In the genomic region with DNA sequence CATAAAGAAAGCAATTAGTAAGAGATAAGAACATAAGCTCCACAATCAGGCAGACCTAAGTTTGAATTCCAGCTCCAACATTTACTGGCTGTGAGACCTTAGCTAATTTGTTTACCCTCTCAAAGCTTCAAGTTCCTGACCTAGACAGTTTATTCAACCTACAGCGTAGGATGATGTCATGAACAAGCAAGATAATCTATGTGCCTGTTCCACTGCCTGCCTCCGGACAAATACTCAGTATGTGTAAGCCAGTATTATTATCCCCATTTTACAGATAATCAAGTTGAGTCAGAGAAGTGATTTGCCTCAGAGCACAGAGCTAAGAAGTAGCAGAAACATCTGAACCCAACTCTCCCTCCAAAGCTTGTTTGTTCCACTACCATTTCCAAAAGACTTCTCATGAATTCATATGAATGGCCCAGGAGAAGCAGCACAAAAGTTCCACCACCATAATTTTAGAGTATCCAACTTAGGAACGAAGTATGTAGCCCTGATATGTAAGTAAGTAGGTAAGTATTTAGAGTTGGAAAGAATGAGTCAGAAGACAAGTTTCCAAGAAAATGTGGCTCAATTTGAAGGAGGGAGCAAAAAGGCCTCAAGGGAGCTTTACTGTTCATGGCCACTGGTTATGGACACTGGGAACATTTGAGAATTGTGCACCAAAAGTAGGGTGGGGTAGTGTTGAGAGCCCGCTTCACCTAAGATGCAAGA, we compare ENCODE assay signal across 2 cellular contexts.
TF ChIP-seq lines count a peak whose summit lies in the region.

No MANE protein-coding gene starts in this region.

TF ChIP-seq in SK-N-SH, 30 proteins besides CTCF, POLR2A, EP300 and RAD21 (continued from another document):
- TF ChIP-seq, protein P1, sequence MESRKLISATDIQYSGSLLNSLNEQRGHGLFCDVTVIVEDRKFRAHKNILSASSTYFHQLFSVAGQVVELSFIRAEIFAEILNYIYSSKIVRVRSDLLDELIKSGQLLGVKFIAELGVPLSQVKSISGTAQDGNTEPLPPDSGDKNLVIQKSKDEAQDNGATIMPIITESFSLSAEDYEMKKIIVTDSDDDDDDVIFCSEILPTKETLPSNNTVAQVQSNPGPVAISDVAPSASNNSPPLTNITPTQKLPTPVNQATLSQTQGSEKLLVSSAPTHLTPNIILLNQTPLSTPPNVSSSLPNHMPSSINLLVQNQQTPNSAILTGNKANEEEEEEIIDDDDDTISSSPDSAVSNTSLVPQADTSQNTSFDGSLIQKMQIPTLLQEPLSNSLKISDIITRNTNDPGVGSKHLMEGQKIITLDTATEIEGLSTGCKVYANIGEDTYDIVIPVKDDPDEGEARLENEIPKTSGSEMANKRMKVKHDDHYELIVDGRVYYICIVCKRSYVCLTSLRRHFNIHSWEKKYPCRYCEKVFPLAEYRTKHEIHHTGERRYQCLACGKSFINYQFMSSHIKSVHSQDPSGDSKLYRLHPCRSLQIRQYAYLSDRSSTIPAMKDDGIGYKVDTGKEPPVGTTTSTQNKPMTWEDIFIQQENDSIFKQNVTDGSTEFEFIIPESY (IDR thresholded peaks at IDR 0.05; ENCODE audit: borderline replicate concordance, low read depth) = no peak

TF ChIP-seq in SK-N-SH treated with all-trans-retinoic acid at 6 μM for 48 hours, 23 proteins besides CTCF, POLR2A, EP300 and RAD21 (continued from another document):
- TF ChIP-seq, protein P2, sequence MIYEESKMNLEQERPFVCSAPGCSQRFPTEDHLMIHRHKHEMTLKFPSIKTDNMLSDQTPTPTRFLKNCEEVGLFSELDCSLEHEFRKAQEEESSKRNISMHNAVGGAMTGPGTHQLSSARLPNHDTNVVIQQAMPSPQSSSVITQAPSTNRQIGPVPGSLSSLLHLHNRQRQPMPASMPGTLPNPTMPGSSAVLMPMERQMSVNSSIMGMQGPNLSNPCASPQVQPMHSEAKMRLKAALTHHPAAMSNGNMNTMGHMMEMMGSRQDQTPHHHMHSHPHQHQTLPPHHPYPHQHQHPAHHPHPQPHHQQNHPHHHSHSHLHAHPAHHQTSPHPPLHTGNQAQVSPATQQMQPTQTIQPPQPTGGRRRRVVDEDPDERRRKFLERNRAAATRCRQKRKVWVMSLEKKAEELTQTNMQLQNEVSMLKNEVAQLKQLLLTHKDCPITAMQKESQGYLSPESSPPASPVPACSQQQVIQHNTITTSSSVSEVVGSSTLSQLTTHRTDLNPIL (CRISPR knock-in tag; IDR thresholded peaks at IDR 0.05; ENCODE audit: low read depth) = no peak
- no peak for TF ChIP-seq OSR1 (CRISPR knock-in tag; IDR thresholded peaks at IDR 0.05)
- no peak for TF ChIP-seq CSDC2 (CRISPR knock-in tag; IDR thresholded peaks at IDR 0.05)
- TF ChIP-seq ARNTL (CRISPR knock-in tag; IDR thresholded peaks at IDR 0.05; ENCODE audit: borderline replicate concordance, low read depth) = no peak
- no peak for TF ChIP-seq BACH2 (CRISPR knock-in tag; IDR thresholded peaks at IDR 0.05; ENCODE audit: borderline replicate concordance)
- TF ChIP-seq RARB (CRISPR knock-in tag; IDR thresholded peaks at IDR 0.05) = no peak
- no peak for TF ChIP-seq TCF4 (CRISPR knock-in tag; IDR thresholded peaks at IDR 0.05; ENCODE audit: borderline replicate concordance)
- TF ChIP-seq ZFP3 (CRISPR knock-in tag; IDR thresholded peaks at IDR 0.05) = no peak
- TF ChIP-seq TOX (CRISPR knock-in tag; IDR thresholded peaks at IDR 0.05; ENCODE audit: borderline replicate concordance) = no peak
- TF ChIP-seq, protein P3, sequence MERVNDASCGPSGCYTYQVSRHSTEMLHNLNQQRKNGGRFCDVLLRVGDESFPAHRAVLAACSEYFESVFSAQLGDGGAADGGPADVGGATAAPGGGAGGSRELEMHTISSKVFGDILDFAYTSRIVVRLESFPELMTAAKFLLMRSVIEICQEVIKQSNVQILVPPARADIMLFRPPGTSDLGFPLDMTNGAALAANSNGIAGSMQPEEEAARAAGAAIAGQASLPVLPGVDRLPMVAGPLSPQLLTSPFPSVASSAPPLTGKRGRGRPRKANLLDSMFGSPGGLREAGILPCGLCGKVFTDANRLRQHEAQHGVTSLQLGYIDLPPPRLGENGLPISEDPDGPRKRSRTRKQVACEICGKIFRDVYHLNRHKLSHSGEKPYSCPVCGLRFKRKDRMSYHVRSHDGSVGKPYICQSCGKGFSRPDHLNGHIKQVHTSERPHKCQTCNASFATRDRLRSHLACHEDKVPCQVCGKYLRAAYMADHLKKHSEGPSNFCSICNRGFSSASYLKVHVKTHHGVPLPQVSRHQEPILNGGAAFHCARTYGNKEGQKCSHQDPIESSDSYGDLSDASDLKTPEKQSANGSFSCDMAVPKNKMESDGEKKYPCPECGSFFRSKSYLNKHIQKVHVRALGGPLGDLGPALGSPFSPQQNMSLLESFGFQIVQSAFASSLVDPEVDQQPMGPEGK (CRISPR knock-in tag; IDR thresholded peaks at IDR 0.05; ENCODE audit: borderline replicate concordance) = no peak
- TF ChIP-seq ZNF565 (CRISPR knock-in tag; conservative IDR thresholded peaks at IDR 0.05; ENCODE audit: low read depth) = no peak
TF ChIP-seq in SK-N-SH treated with all-trans-retinoic acid at 6 μM for 48 hours: peak in this region for 0.
